In genomic region chr6:108123516-108123929, GRCh38 we compare ENCODE assay signal across 21 cellular contexts. TPM values are rescaled to one million over a fixed set of nuclear protein-coding genes. Genes with fewer than 3 reads are reported as not detected.
"Had no signal": no experiment of that assay in that cellular context is flagged by ENCODE, and none has a peak within 500 bp of the region (broad histone marks: within the 10 kb centered on the region; RNA-seq: fewer than 3 reads in every experiment).

No MANE protein-coding gene starts in this region.

- H3K27ac Mint-ChIP-seq: activated CD4-positive, alpha-beta T cell treated with anti-CD3 and anti-CD28 coated beads, Interleukin-2, amount 10 ng/mL, durations not matched to agents 7 days and 5 days; activated T-cell treated with anti-CD3 and anti-CD28 coated beads, Interleukin-2, amount 50 U/mL, for 72 hours; stimulated activated memory B cell treated with anti-CD40 and anti-IgM and Interleukin-4, amounts not matched to agents 10 μg/mL and 1 μg/mL and 100 μg/mL, for 72 hours; T-helper 1 cell treated with Interleukin-12 subunit alpha and Interleukin-12 subunit beta and Interleukin-4 antibody, amounts not matched to agents 30 μg/mL and 1 μg/mL, for 36 hours had no signal

- H3K36me3 ChIP-seq: colonic mucosa, upper lobe of left lung had no signal

- ATAC-seq: activated CD4-positive, CD25-positive, alpha-beta regulatory T cell treated with anti-CD3 and anti-CD28 coated beads, Interleukin-2, amount 50 U/mL, for 24 hours; activated T-cell treated with anti-CD3 and anti-CD28 coated beads, Interleukin-2, amount 50 U/mL, for 72 hours; left lobe of liver; psoas muscle; sciatic nerve; stimulated activated memory B cell treated with anti-CD40 and anti-IgM and Interleukin-4, amounts not matched to agents 10 μg/mL and 1 μg/mL and 100 μg/mL, for 72 hours had no signal

- H3K4me3 Mint-ChIP-seq: activated CD4-positive, alpha-beta T cell treated with anti-CD3 and anti-CD28 coated beads, Interleukin-2, amount 10 ng/mL, durations not matched to agents 7 days and 5 days; activated T-cell treated with anti-CD3 and anti-CD28 coated beads, Interleukin-2, amount 50 U/mL, for 72 hours; central memory CD8-positive, alpha-beta T cell; stimulated activated memory B cell treated with anti-CD40 and anti-IgM and Interleukin-4, amounts not matched to agents 10 μg/mL and 1 μg/mL and 100 μg/mL, for 72 hours; T-helper 1 cell treated with Interleukin-12 subunit alpha and Interleukin-12 subunit beta and Interleukin-4 antibody, amounts not matched to agents 30 μg/mL and 1 μg/mL, for 36 hours had no signal

- H3K36me3 Mint-ChIP-seq: stimulated activated memory B cell treated with anti-CD40 and anti-IgM and Interleukin-4, amounts not matched to agents 10 μg/mL and 1 μg/mL and 100 μg/mL, for 72 hours had no signal

- H3K27me3 ChIP-seq: testis had no signal

- H3K27ac ChIP-seq: colonic mucosa, psoas muscle, testis, upper lobe of left lung had no signal

- DNase-seq: activated CD4-positive, alpha-beta T cell treated with anti-CD3 and anti-CD28 coated beads, Interleukin-2, amount 10 ng/mL, durations not matched to agents 7 days and 5 days; activated CD8-positive, alpha-beta memory T cell treated with anti-CD3 and anti-CD28 coated beads for 24 hours; activated effector memory CD4-positive, alpha-beta T cell treated with anti-CD3 and anti-CD28 coated beads, Interleukin-2, amount 50 U/mL, for 16 hours; activated naive CD4-positive, alpha-beta T cell treated with anti-CD3 and anti-CD28 coated beads, Interleukin-2, amount 50 U/mL, for 16 hours; activated T-cell treated with anti-CD3 and anti-CD28 coated beads, Interleukin-2, amount 50 U/mL, for 72 hours; aorta; colonic mucosa; erythroblast; foreskin melanocyte; glutamatergic neuron; hippocampal formation; psoas muscle; stimulated activated CD4-positive, alpha-beta T cell treated with anti-CD3 and anti-CD28 coated beads, Interleukin-4, amount 100 ng/mL, for 24 hours; testis had no signal

- H3K9me3 ChIP-seq: colonic mucosa, psoas muscle, testis, upper lobe of left lung had no signal

- H3K4me3 ChIP-seq: colonic mucosa, psoas muscle, testis, upper lobe of left lung had no signal

- H3K9me3 Mint-ChIP-seq: activated CD4-positive, alpha-beta T cell treated with anti-CD3 and anti-CD28 coated beads, Interleukin-2, amount 10 ng/mL, durations not matched to agents 7 days and 5 days; activated T-cell treated with anti-CD3 and anti-CD28 coated beads, Interleukin-2, amount 50 U/mL, for 72 hours; central memory CD8-positive, alpha-beta T cell; stimulated activated memory B cell treated with anti-CD40 and anti-IgM and Interleukin-4, amounts not matched to agents 10 μg/mL and 1 μg/mL and 100 μg/mL, for 72 hours; T-helper 1 cell treated with Interleukin-12 subunit alpha and Interleukin-12 subunit beta and Interleukin-4 antibody, amounts not matched to agents 30 μg/mL and 1 μg/mL, for 36 hours had no signal

RNA-seq across cellular contexts. Expression of gene NR2E1, which starts 42.3 kb away (rescaled TPM):
- polyA plus RNA-seq: aorta had no signal
